In the genomic region with DNA sequence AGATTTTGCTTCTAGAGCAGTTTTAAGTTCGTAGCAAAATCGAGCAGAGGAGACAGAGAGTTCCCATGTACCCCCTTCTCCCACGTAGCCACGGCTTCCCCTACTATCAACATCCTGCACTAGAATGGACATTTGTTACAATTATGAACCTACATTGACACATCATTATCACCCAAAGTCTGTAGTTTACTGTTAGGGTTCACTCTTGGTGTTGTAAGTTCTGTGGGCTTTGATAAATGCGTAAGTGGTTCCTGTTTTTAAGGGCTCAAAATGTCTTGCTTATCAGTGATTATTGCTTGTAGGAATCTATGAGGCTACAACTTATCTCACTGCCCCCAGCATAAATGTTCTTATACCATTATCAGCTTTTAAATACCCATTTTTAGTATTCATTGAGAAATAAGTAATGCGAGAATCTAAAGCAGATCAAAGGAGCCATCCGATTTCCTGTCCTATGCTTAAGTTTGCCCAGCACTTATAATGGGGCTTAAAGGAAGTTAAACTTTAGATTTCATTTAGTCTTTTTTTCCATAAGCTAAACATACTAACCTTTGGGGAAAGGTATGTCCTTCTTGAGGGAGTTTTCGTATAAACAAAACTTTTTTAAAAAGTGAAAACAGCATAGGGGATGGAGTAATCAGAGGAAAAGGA, we compare ENCODE assay signal across 1 cellular context.
TF ChIP-seq lines count a peak whose summit lies in the region.

No MANE protein-coding gene starts in this region.

TF ChIP-seq in K562, 482 proteins besides CTCF, POLR2A, EP300 and RAD21 (continued from another document and continues in another):
- TF ChIP-seq, protein P1, sequence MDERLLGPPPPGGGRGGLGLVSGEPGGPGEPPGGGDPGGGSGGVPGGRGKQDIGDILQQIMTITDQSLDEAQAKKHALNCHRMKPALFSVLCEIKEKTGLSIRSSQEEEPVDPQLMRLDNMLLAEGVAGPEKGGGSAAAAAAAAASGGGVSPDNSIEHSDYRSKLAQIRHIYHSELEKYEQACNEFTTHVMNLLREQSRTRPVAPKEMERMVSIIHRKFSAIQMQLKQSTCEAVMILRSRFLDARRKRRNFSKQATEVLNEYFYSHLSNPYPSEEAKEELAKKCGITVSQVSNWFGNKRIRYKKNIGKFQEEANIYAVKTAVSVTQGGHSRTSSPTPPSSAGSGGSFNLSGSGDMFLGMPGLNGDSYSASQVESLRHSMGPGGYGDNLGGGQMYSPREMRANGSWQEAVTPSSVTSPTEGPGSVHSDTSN (CRISPR knock-in tag; IDR thresholded peaks at IDR 0.05; ENCODE audit: low read depth) = no peak
- TF ChIP-seq, protein P1 (tag; conservative IDR thresholded peaks at IDR 0.05; ENCODE audit: low read depth) = peak; percentile 55
- TF ChIP-seq FOSL1 (tag; conservative IDR thresholded peaks at IDR 0.05) = peak; percentile 49; the same call in 1 of the 2 replicates
- TF ChIP-seq FIP1L1 (IDR thresholded peaks at IDR 0.05; ENCODE audit: low read depth, low read length, poor library complexity, severe bottlenecking) = no peak
- TF ChIP-seq NCOR1 (IDR thresholded peaks at IDR 0.05) = peak; percentile 84
- TF ChIP-seq, protein P2, sequence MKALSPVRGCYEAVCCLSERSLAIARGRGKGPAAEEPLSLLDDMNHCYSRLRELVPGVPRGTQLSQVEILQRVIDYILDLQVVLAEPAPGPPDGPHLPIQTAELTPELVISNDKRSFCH (CRISPR knock-in tag; IDR thresholded peaks at IDR 0.05) = no peak
- TF ChIP-seq, protein P2 (tag; IDR thresholded peaks at IDR 0.05) = peak; percentile 51; the same call in 1 of the 2 replicates
- no peak for TF ChIP-seq ZNF551 (CRISPR knock-in tag; IDR thresholded peaks at IDR 0.05)
- TF ChIP-seq SRSF1 (IDR thresholded peaks at IDR 0.05; ENCODE audit: low read depth, low read length) = no peak
- TF ChIP-seq TCF3 (CRISPR knock-in tag; IDR thresholded peaks at IDR 0.05) = peak; percentile 89
- peak; percentile 77 for TF ChIP-seq TAL1 (IDR thresholded peaks at IDR 0.05)
- TF ChIP-seq, protein P3, sequence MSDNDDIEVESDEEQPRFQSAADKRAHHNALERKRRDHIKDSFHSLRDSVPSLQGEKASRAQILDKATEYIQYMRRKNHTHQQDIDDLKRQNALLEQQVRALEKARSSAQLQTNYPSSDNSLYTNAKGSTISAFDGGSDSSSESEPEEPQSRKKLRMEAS (CRISPR knock-in tag; IDR thresholded peaks at IDR 0.05) = no peak
- no peak for TF ChIP-seq BRF1 (IDR thresholded peaks at IDR 0.05; ENCODE audit: borderline replicate concordance, extremely low read depth, insufficient read length)
- TF ChIP-seq ARNT (IDR thresholded peaks at IDR 0.05) = no peak
- no peak for TF ChIP-seq ESRRA (IDR thresholded peaks at IDR 0.05; ENCODE audit: borderline replicate concordance, low read depth)
- no peak for TF ChIP-seq MEF2A (IDR thresholded peaks at IDR 0.05; ENCODE audit: control insufficient read depth, low read depth, low read length)
- no peak for TF ChIP-seq MYNN (IDR thresholded peaks at IDR 0.05)
- no peak for TF ChIP-seq MYNN (CRISPR knock-in tag; IDR thresholded peaks at IDR 0.05)
- TF ChIP-seq, protein P4, sequence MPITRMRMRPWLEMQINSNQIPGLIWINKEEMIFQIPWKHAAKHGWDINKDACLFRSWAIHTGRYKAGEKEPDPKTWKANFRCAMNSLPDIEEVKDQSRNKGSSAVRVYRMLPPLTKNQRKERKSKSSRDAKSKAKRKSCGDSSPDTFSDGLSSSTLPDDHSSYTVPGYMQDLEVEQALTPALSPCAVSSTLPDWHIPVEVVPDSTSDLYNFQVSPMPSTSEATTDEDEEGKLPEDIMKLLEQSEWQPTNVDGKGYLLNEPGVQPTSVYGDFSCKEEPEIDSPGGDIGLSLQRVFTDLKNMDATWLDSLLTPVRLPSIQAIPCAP (CRISPR knock-in tag; IDR thresholded peaks at IDR 0.05; ENCODE audit: borderline replicate concordance) = no peak
- no peak for TF ChIP-seq GABPB1 (CRISPR knock-in tag; IDR thresholded peaks at IDR 0.05)
- no peak for TF ChIP-seq ZNF41 (CRISPR knock-in tag; conservative IDR thresholded peaks at IDR 0.05)
- TF ChIP-seq BMI1 (IDR thresholded peaks at IDR 0.05; ENCODE audit: low read length) = no peak
- TF ChIP-seq CBFA2T3 (IDR thresholded peaks at IDR 0.05) = peak; percentile 94
- no peak for TF ChIP-seq PTBP1 (IDR thresholded peaks at IDR 0.05; ENCODE audit: low read depth, low read length)
- no peak for TF ChIP-seq ERF (CRISPR knock-in tag; IDR thresholded peaks at IDR 0.05)
- TF ChIP-seq, protein P5, sequence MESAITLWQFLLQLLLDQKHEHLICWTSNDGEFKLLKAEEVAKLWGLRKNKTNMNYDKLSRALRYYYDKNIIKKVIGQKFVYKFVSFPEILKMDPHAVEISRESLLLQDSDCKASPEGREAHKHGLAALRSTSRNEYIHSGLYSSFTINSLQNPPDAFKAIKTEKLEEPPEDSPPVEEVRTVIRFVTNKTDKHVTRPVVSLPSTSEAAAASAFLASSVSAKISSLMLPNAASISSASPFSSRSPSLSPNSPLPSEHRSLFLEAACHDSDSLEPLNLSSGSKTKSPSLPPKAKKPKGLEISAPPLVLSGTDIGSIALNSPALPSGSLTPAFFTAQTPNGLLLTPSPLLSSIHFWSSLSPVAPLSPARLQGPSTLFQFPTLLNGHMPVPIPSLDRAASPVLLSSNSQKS (CRISPR knock-in tag; IDR thresholded peaks at IDR 0.05) = no peak
- TF ChIP-seq U2AF2 (optimal IDR thresholded peaks at IDR 0.05; ENCODE audit: low read depth, low read length) = no peak
- TF ChIP-seq NFIC (IDR thresholded peaks at IDR 0.05) = peak; percentile 61
- TF ChIP-seq MCM7 (IDR thresholded peaks at IDR 0.05) = no peak
- TF ChIP-seq, protein P6, sequence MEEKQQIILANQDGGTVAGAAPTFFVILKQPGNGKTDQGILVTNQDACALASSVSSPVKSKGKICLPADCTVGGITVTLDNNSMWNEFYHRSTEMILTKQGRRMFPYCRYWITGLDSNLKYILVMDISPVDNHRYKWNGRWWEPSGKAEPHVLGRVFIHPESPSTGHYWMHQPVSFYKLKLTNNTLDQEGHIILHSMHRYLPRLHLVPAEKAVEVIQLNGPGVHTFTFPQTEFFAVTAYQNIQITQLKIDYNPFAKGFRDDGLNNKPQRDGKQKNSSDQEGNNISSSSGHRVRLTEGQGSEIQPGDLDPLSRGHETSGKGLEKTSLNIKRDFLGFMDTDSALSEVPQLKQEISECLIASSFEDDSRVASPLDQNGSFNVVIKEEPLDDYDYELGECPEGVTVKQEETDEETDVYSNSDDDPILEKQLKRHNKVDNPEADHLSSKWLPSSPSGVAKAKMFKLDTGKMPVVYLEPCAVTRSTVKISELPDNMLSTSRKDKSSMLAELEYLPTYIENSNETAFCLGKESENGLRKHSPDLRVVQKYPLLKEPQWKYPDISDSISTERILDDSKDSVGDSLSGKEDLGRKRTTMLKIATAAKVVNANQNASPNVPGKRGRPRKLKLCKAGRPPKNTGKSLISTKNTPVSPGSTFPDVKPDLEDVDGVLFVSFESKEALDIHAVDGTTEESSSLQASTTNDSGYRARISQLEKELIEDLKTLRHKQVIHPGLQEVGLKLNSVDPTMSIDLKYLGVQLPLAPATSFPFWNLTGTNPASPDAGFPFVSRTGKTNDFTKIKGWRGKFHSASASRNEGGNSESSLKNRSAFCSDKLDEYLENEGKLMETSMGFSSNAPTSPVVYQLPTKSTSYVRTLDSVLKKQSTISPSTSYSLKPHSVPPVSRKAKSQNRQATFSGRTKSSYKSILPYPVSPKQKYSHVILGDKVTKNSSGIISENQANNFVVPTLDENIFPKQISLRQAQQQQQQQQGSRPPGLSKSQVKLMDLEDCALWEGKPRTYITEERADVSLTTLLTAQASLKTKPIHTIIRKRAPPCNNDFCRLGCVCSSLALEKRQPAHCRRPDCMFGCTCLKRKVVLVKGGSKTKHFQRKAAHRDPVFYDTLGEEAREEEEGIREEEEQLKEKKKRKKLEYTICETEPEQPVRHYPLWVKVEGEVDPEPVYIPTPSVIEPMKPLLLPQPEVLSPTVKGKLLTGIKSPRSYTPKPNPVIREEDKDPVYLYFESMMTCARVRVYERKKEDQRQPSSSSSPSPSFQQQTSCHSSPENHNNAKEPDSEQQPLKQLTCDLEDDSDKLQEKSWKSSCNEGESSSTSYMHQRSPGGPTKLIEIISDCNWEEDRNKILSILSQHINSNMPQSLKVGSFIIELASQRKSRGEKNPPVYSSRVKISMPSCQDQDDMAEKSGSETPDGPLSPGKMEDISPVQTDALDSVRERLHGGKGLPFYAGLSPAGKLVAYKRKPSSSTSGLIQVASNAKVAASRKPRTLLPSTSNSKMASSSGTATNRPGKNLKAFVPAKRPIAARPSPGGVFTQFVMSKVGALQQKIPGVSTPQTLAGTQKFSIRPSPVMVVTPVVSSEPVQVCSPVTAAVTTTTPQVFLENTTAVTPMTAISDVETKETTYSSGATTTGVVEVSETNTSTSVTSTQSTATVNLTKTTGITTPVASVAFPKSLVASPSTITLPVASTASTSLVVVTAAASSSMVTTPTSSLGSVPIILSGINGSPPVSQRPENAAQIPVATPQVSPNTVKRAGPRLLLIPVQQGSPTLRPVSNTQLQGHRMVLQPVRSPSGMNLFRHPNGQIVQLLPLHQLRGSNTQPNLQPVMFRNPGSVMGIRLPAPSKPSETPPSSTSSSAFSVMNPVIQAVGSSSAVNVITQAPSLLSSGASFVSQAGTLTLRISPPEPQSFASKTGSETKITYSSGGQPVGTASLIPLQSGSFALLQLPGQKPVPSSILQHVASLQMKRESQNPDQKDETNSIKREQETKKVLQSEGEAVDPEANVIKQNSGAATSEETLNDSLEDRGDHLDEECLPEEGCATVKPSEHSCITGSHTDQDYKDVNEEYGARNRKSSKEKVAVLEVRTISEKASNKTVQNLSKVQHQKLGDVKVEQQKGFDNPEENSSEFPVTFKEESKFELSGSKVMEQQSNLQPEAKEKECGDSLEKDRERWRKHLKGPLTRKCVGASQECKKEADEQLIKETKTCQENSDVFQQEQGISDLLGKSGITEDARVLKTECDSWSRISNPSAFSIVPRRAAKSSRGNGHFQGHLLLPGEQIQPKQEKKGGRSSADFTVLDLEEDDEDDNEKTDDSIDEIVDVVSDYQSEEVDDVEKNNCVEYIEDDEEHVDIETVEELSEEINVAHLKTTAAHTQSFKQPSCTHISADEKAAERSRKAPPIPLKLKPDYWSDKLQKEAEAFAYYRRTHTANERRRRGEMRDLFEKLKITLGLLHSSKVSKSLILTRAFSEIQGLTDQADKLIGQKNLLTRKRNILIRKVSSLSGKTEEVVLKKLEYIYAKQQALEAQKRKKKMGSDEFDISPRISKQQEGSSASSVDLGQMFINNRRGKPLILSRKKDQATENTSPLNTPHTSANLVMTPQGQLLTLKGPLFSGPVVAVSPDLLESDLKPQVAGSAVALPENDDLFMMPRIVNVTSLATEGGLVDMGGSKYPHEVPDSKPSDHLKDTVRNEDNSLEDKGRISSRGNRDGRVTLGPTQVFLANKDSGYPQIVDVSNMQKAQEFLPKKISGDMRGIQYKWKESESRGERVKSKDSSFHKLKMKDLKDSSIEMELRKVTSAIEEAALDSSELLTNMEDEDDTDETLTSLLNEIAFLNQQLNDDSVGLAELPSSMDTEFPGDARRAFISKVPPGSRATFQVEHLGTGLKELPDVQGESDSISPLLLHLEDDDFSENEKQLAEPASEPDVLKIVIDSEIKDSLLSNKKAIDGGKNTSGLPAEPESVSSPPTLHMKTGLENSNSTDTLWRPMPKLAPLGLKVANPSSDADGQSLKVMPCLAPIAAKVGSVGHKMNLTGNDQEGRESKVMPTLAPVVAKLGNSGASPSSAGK (IDR thresholded peaks at IDR 0.05) = no peak
- no peak for TF ChIP-seq ETV1 (tag; conservative IDR thresholded peaks at IDR 0.05; ENCODE audit: low read depth)
- TF ChIP-seq ZNF146 (CRISPR knock-in tag; IDR thresholded peaks at IDR 0.05; ENCODE audit: unreplicated experiment) = no peak
- TF ChIP-seq SMARCC2 (IDR thresholded peaks at IDR 0.05; ENCODE audit: low read depth) = peak; percentile 71; the same call in 1 of the 2 replicates
- TF ChIP-seq, protein P7, sequence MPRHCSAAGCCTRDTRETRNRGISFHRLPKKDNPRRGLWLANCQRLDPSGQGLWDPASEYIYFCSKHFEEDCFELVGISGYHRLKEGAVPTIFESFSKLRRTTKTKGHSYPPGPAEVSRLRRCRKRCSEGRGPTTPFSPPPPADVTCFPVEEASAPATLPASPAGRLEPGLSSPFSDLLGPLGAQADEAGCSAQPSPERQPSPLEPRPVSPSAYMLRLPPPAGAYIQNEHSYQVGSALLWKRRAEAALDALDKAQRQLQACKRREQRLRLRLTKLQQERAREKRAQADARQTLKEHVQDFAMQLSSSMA (CRISPR knock-in tag; IDR thresholded peaks at IDR 0.05) = no peak
- no peak for TF ChIP-seq RFX7 (CRISPR knock-in tag; IDR thresholded peaks at IDR 0.05)
- no peak for TF ChIP-seq SP2 (IDR thresholded peaks at IDR 0.05; ENCODE audit: extremely low read depth, low read depth, low read length, poor library complexity, severe bottlenecking)
- no peak for TF ChIP-seq TCF7 (IDR thresholded peaks at IDR 0.05; ENCODE audit: borderline replicate concordance)
- no peak for TF ChIP-seq BDP1 (IDR thresholded peaks at IDR 0.05; ENCODE audit: insufficient read depth, insufficient read length)
- TF ChIP-seq ZNF253 (CRISPR knock-in tag; conservative IDR thresholded peaks at IDR 0.05) = no peak
- TF ChIP-seq, protein P8, sequence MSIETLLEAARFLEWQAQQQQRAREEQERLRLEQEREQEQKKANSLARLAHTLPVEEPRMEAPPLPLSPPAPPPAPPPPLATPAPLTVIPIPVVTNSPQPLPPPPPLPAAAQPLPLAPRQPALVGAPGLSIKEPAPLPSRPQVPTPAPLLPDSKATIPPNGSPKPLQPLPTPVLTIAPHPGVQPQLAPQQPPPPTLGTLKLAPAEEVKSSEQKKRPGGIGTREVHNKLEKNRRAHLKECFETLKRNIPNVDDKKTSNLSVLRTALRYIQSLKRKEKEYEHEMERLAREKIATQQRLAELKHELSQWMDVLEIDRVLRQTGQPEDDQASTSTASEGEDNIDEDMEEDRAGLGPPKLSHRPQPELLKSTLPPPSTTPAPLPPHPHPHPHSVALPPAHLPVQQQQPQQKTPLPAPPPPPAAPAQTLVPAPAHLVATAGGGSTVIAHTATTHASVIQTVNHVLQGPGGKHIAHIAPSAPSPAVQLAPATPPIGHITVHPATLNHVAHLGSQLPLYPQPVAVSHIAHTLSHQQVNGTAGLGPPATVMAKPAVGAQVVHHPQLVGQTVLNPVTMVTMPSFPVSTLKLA (conservative IDR thresholded peaks at IDR 0.05) = no peak
- no peak for TF ChIP-seq KLF13 (tag; IDR thresholded peaks at IDR 0.05; ENCODE audit: borderline replicate concordance, low read depth)
- TF ChIP-seq CCNT2 (IDR thresholded peaks at IDR 0.05; ENCODE audit: borderline replicate concordance, extremely low read depth, insufficient read length, low read depth, low read length) = peak; percentile 66
- TF ChIP-seq ZNF12 (CRISPR knock-in tag; IDR thresholded peaks at IDR 0.05) = no peak
- no peak for TF ChIP-seq RBM14 (IDR thresholded peaks at IDR 0.05; ENCODE audit: borderline replicate concordance, insufficient read depth, low read depth, low read length)
- no peak for TF ChIP-seq SMARCA5 (IDR thresholded peaks at IDR 0.05)
- no peak for TF ChIP-seq NBN (IDR thresholded peaks at IDR 0.05; ENCODE audit: low read depth)
- no peak for TF ChIP-seq PHF21A (IDR thresholded peaks at IDR 0.05; ENCODE audit: borderline replicate concordance, low read depth)
- no peak for TF ChIP-seq HNRNPUL1 (IDR thresholded peaks at IDR 0.05; ENCODE audit: low read length)
